ENCODE assay signal across 9 cellular contexts in genomic region chr10:71241114-71241898, GRCh38. TPM values are rescaled to one million over a fixed set of nuclear protein-coding genes. Genes with fewer than 3 reads are reported as not detected.
DNase-seq lines count a peak whose midpoint lies in the region; ATAC-seq and TF ChIP-seq lines count a peak whose summit lies in the region.
"Had no signal": no experiment of that assay in that cellular context is flagged by ENCODE, and none has a peak within 500 bp of the region (broad histone marks: within the 10 kb centered on the region; RNA-seq: fewer than 3 reads in every experiment).

No MANE protein-coding gene starts in this region.

- no peak overlapping the region for H3K4me2 ChIP-seq in hepatocyte

- H3K4me3 ChIP-seq in MG63 (no peak overlapping the region), brain microvascular endothelial cell (ENCODE audit: low read depth, low read length) (no peak overlapping the region), hepatocyte (no peak overlapping the region), Peyer's patch (no peak overlapping the region)
- H3K4me3 ChIP-seq: body of pancreas had no signal

- H3K27me3 ChIP-seq in MG63, result no peaks in the 10 kb centered on the region
- no peaks in the 10 kb centered on the region for H3K27me3 ChIP-seq in brain microvascular endothelial cell (replicated peaks)
- no peaks in the 10 kb centered on the region for H3K27me3 ChIP-seq in hepatocyte
- H3K27me3 ChIP-seq in Peyer's patch, result no peaks in the 10 kb centered on the region
- H3K27me3 ChIP-seq: body of pancreas had no signal

- no peaks in the 10 kb centered on the region for H3K9me3 Mint-ChIP-seq in type B pancreatic cell

- H3K79me2 ChIP-seq in hepatocyte, result peaks cover 49% of the 10 kb centered on the region

- no peak for TF ChIP-seq CTCF in brain microvascular endothelial cell (IDR thresholded peaks at IDR 0.05; ENCODE audit: low read depth, low read length, missing control alignments)
- TF ChIP-seq CTCF in hepatocyte (IDR thresholded peaks at IDR 0.05; ENCODE audit: poor library complexity), result no peak
- no peak for TF ChIP-seq CTCF in type B pancreatic cell (conservative IDR thresholded peaks at IDR 0.05)
- TF ChIP-seq CTCF in Peyer's patch (IDR thresholded peaks at IDR 0.05), result no peak

- DNase-seq in MG63 (peak; percentile 36), brain microvascular endothelial cell (peak; percentile 37), hepatocyte (ENCODE audit: low spot score) (no peak), type B pancreatic cell (ENCODE audit: extremely low spot score, unreplicated experiment) (no peak), SW 1271 (lab: John Stamatoyannopoulos, UW) (no peak), DMS79 (lab: John Stamatoyannopoulos, UW) (no peak), Peyer's patch (no peak)

- peak overlapping the region; percentile 25 for H3K4me3 Mint-ChIP-seq in type B pancreatic cell

- H3K9me3 ChIP-seq in MG63, result no peaks in the 10 kb centered on the region
- H3K9me3 ChIP-seq in hepatocyte (ENCODE audit: low read depth), result no peaks in the 10 kb centered on the region
- no peaks in the 10 kb centered on the region for H3K9me3 ChIP-seq in Peyer's patch
- H3K9me3 ChIP-seq: body of pancreas had no signal

- WGBS in hepatocyte (ENCODE audit: low lambda C conversion rate, missing lambda C conversion rate), result 62% methylated on average over 11 of the region's 11 CpGs

- H3K4me1 ChIP-seq in hepatocyte (ENCODE audit: insufficient read depth) (peaks cover 68% of the 10 kb centered on the region), Peyer's patch (peaks cover 0 to 60% (median 11%) of the 10 kb centered on the region in 4 donors)

- ATAC-seq in esophagus mucosa, result no peak
- ATAC-seq: body of pancreas had no signal

- no peak for TF ChIP-seq POLR2A in Peyer's patch (IDR thresholded peaks at IDR 0.05)

- no peak overlapping the region for H2AFZ ChIP-seq in hepatocyte

- H3K36me3 ChIP-seq in MG63 (no peaks in the 10 kb centered on the region), brain microvascular endothelial cell (replicated peaks) (no peaks in the 10 kb centered on the region), hepatocyte (replicated peaks; ENCODE audit: insufficient read depth, low read depth) (no peaks in the 10 kb centered on the region), Peyer's patch (no peaks in the 10 kb centered on the region)

- H3K4me1 Mint-ChIP-seq in type B pancreatic cell (ENCODE audit: unreplicated experiment), result peaks cover 57% of the 10 kb centered on the region

- H3K27ac ChIP-seq in brain microvascular endothelial cell (no peak overlapping the region), hepatocyte (peak overlapping the region; percentile 74), Peyer's patch (peak overlapping the region in 2 of 4 donors; percentile 62 to 63)
- H3K27ac ChIP-seq: body of pancreas had no signal

- H3K36me3 Mint-ChIP-seq in type B pancreatic cell, result no peaks in the 10 kb centered on the region

- no peaks in the 10 kb centered on the region for H3K9me2 ChIP-seq in hepatocyte (replicated peaks; ENCODE audit: insufficient read depth)

- H4K20me1 ChIP-seq in hepatocyte (ENCODE audit: insufficient read depth, poor library complexity, severe bottlenecking), result no peaks in the 10 kb centered on the region

- in situ Hi-C loops in brain microvascular endothelial cell (cut with HindIII; ENCODE audit: low pct_ligation_motif_present, low sequenced_read_pairs), result no loop called here

- peaks cover 3% of the 10 kb centered on the region for H3K27me3 Mint-ChIP-seq in type B pancreatic cell

- peak overlapping the region; percentile 21 for H3K27ac Mint-ChIP-seq in type B pancreatic cell

RNA-seq across cellular contexts. Expression of gene UNC5B, which starts 28.9 kb away (rescaled TPM):
- 8.0 and 11.4 TPM in 2 replicates for total RNA-seq in MG63 (2014; rRNA removed; shearing (Covaris generic); ENCODE audit: low replicate concordance)
- 12.4 and 15.5 TPM in 2 replicates for total RNA-seq in hepatocyte
- polyA plus RNA-seq in hepatocyte, result 10.9 and 12.7 TPM in 2 replicates
- 16.3 and 22.4 TPM in 2 replicates for total RNA-seq in type B pancreatic cell (ENCODE audit: low replicate concordance)
- 10 to 100 TPM in 3 of 4 donors, 1 to 10 TPM in 1; 5.0 to 52.5 (median 39.1) TPM for total RNA-seq in Peyer's patch
- total RNA-seq in esophagus mucosa, result 37.0 TPM

Comparison
In these comparisons a context has a peak if more than half of its experiments do, and no peak if none do; other contexts are left out.
1. DNase-seq: peak in MG63 (single experiment) and brain microvascular endothelial cell (single experiment); none in hepatocyte (single experiment), type B pancreatic cell (single experiment), SW 1271 (0 of 2), DMS79 (single experiment) and Peyer's patch (0 of 3).